ENCODE assay signal across 1 cellular context in the genomic region with DNA sequence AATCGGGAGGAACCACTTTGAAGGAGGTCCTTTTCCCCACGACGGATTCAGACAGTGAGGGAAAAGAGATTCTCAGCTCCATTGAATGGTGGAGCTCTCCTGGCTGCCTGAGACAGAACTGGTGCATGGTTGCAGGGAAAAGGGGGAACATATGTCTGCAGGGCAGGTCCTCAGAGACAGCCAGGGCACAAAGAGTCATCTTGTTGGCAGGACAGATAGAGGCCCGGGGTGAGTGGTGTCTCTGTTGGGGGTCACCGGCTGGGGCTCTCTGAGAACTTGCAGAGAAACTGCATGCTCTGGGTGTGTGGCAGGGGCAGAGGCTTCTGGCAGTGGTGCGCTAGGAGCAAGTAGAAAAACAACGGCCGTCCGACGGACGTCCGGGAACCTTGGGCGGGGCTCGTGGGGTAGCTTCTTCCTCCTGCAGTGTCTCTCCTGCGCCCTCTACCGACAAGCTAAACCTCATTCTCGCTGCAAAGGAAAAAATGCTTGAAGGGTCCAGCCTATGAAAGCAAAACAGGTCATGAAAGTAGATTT.
A peak's percentile ranks its signal among the peaks of the same experiment; 100 is the strongest.
TF ChIP-seq lines count a peak whose summit lies in the region.

No MANE protein-coding gene starts in this region.

TF ChIP-seq in HepG2, 621 proteins besides CTCF, POLR2A, EP300 and RAD21 (continued from another document and continues in another):
- TF ChIP-seq, protein P1, sequence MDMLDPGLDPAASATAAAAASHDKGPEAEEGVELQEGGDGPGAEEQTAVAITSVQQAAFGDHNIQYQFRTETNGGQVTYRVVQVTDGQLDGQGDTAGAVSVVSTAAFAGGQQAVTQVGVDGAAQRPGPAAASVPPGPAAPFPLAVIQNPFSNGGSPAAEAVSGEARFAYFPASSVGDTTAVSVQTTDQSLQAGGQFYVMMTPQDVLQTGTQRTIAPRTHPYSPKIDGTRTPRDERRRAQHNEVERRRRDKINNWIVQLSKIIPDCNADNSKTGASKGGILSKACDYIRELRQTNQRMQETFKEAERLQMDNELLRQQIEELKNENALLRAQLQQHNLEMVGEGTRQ (IDR thresholded peaks at IDR 0.05; ENCODE audit: low read depth, low read length) = no peak
- TF ChIP-seq, protein P1 (CRISPR knock-in tag; IDR thresholded peaks at IDR 0.05; ENCODE audit: borderline replicate concordance) = no peak
- TF ChIP-seq ZBTB38 (CRISPR knock-in tag; IDR thresholded peaks at IDR 0.05) (peak; percentile 16; the same call in 1 of the 2 replicates), ZNF350 (CRISPR knock-in tag; IDR thresholded peaks at IDR 0.05; ENCODE audit: borderline replicate concordance, low read depth) (peak; percentile 40; the same call in 1 of the 2 replicates), SP140L (CRISPR knock-in tag; IDR thresholded peaks at IDR 0.05; ENCODE audit: borderline replicate concordance) (peak; percentile 90; the same call in 1 of the 2 replicates), NFIC (IDR thresholded peaks at IDR 0.05; ENCODE audit: low read length) (peak; percentile 13; the same call in 1 of the 2 replicates), PHF8 (CRISPR knock-in tag; IDR thresholded peaks at IDR 0.05) (peak; percentile 52; the same call in 1 of the 2 replicates), ZNF468 (CRISPR knock-in tag; IDR thresholded peaks at IDR 0.05) (no peak), NR2F6 (IDR thresholded peaks at IDR 0.05) (no peak), NR2F6 (CRISPR knock-in tag; IDR thresholded peaks at IDR 0.05) (0 out of 2 replicates have a peak, but pooled peaks have one; percentile 6), ZNF746 (CRISPR knock-in tag; IDR thresholded peaks at IDR 0.05) (0 out of 2 replicates have a peak, but pooled peaks have one; percentile 39), ZNF430 (CRISPR knock-in tag; IDR thresholded peaks at IDR 0.05) (no peak), BRD4 (CRISPR knock-in tag; IDR thresholded peaks at IDR 0.05) (0 out of 2 replicates have a peak, but pooled peaks have one; percentile 60), ZNF629 (CRISPR knock-in tag; conservative IDR thresholded peaks at IDR 0.05) (0 out of 2 replicates have a peak, but pooled peaks have one; percentile 15), NFKBIZ (CRISPR knock-in tag; IDR thresholded peaks at IDR 0.05) (0 out of 2 replicates have a peak, but pooled peaks have one; percentile 36), ZFP36L1 (CRISPR knock-in tag; IDR thresholded peaks at IDR 0.05) (peak; percentile 41; the same call in 1 of the 2 replicates), MIER2 (CRISPR knock-in tag; IDR thresholded peaks at IDR 0.05) (0 out of 2 replicates have a peak, but pooled peaks have one; percentile 23), SP2 (CRISPR knock-in tag; IDR thresholded peaks at IDR 0.05) (0 out of 2 replicates have a peak, but pooled peaks have one; percentile 31), ZNF331 (CRISPR knock-in tag; IDR thresholded peaks at IDR 0.05) (peak; percentile 68), SMC3 (IDR thresholded peaks at IDR 0.05; ENCODE audit: low read length) (peak; percentile 80), ESRRA (CRISPR knock-in tag; IDR thresholded peaks at IDR 0.05; ENCODE audit: low read depth) (no peak), ZNF333 (CRISPR knock-in tag; IDR thresholded peaks at IDR 0.05; ENCODE audit: borderline replicate concordance) (peak; percentile 60; the same call in 1 of the 2 replicates), ATM (IDR thresholded peaks at IDR 0.05; ENCODE audit: borderline replicate concordance) (no peak), RXRA (CRISPR knock-in tag; IDR thresholded peaks at IDR 0.05) (peak; percentile 33; the same call in 1 of the 2 replicates), KMT2B (CRISPR knock-in tag; IDR thresholded peaks at IDR 0.05) (0 out of 2 replicates have a peak, but pooled peaks have one; percentile 34), ZNF777 (CRISPR knock-in tag; IDR thresholded peaks at IDR 0.05) (peak; percentile 85), ZFY (CRISPR knock-in tag; IDR thresholded peaks at IDR 0.05) (peak; percentile 34; the same call in 1 of the 2 replicates), TOPORS (CRISPR knock-in tag; IDR thresholded peaks at IDR 0.05) (0 out of 2 replicates have a peak, but pooled peaks have one; percentile 37), POLR2G (IDR thresholded peaks at IDR 0.05; ENCODE audit: low read depth, low read length) (0 out of 2 replicates have a peak, but pooled peaks have one; percentile 42), NFKB2 (CRISPR knock-in tag; IDR thresholded peaks at IDR 0.05; ENCODE audit: borderline replicate concordance) (peak; percentile 58; the same call in 1 of the 2 replicates), WIZ (CRISPR knock-in tag; IDR thresholded peaks at IDR 0.05) (peak; percentile 69; the same call in 1 of the 2 replicates), ZNF124 (CRISPR knock-in tag; IDR thresholded peaks at IDR 0.05) (peak; percentile 68; the same call in 1 of the 2 replicates), ZNF143 (CRISPR knock-in tag; IDR thresholded peaks at IDR 0.05) (0 out of 2 replicates have a peak, but pooled peaks have one; percentile 29), HNRNPLL (IDR thresholded peaks at IDR 0.05; ENCODE audit: low read depth, low read length, poor library complexity, severe bottlenecking) (no peak), KDM2A (CRISPR knock-in tag; IDR thresholded peaks at IDR 0.05; ENCODE audit: borderline replicate concordance, low read depth) (peak; percentile 75), ZNF224 (CRISPR knock-in tag; IDR thresholded peaks at IDR 0.05) (no peak), MIER3 (CRISPR knock-in tag; IDR thresholded peaks at IDR 0.05; ENCODE audit: borderline replicate concordance) (0 out of 2 replicates have a peak, but pooled peaks have one; percentile 20)
- TF ChIP-seq, protein P2, sequence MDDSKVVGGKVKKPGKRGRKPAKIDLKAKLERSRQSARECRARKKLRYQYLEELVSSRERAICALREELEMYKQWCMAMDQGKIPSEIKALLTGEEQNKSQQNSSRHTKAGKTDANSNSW (CRISPR knock-in tag; IDR thresholded peaks at IDR 0.05; ENCODE audit: borderline replicate concordance) = no peak
- TF ChIP-seq, protein P3, sequence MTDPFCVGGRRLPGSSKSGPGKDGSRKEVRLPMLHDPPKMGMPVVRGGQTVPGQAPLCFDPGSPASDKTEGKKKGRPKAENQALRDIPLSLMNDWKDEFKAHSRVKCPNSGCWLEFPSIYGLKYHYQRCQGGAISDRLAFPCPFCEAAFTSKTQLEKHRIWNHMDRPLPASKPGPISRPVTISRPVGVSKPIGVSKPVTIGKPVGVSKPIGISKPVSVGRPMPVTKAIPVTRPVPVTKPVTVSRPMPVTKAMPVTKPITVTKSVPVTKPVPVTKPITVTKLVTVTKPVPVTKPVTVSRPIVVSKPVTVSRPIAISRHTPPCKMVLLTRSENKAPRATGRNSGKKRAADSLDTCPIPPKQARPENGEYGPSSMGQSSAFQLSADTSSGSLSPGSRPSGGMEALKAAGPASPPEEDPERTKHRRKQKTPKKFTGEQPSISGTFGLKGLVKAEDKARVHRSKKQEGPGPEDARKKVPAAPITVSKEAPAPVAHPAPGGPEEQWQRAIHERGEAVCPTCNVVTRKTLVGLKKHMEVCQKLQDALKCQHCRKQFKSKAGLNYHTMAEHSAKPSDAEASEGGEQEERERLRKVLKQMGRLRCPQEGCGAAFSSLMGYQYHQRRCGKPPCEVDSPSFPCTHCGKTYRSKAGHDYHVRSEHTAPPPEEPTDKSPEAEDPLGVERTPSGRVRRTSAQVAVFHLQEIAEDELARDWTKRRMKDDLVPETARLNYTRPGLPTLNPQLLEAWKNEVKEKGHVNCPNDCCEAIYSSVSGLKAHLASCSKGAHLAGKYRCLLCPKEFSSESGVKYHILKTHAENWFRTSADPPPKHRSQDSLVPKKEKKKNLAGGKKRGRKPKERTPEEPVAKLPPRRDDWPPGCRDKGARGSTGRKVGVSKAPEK (CRISPR knock-in tag; IDR thresholded peaks at IDR 0.05; ENCODE audit: borderline replicate concordance) = 0 out of 2 replicates have a peak, but pooled peaks have one; percentile 36
- TF ChIP-seq, protein P4, sequence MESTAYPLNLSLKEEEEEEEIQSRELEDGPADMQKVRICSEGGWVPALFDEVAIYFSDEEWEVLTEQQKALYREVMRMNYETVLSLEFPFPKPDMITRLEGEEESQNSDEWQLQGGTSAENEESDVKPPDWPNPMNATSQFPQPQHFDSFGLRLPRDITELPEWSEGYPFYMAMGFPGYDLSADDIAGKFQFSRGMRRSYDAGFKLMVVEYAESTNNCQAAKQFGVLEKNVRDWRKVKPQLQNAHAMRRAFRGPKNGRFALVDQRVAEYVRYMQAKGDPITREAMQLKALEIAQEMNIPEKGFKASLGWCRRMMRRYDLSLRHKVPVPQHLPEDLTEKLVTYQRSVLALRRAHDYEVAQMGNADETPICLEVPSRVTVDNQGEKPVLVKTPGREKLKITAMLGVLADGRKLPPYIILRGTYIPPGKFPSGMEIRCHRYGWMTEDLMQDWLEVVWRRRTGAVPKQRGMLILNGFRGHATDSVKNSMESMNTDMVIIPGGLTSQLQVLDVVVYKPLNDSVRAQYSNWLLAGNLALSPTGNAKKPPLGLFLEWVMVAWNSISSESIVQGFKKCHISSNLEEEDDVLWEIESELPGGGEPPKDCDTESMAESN (CRISPR knock-in tag; conservative IDR thresholded peaks at IDR 0.05) = peak; percentile 57; the same call in 1 of the 2 replicates
- TF ChIP-seq, protein P5, sequence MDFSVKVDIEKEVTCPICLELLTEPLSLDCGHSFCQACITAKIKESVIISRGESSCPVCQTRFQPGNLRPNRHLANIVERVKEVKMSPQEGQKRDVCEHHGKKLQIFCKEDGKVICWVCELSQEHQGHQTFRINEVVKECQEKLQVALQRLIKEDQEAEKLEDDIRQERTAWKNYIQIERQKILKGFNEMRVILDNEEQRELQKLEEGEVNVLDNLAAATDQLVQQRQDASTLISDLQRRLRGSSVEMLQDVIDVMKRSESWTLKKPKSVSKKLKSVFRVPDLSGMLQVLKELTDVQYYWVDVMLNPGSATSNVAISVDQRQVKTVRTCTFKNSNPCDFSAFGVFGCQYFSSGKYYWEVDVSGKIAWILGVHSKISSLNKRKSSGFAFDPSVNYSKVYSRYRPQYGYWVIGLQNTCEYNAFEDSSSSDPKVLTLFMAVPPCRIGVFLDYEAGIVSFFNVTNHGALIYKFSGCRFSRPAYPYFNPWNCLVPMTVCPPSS (IDR thresholded peaks at IDR 0.05) = no peak
- TF ChIP-seq, protein P6, sequence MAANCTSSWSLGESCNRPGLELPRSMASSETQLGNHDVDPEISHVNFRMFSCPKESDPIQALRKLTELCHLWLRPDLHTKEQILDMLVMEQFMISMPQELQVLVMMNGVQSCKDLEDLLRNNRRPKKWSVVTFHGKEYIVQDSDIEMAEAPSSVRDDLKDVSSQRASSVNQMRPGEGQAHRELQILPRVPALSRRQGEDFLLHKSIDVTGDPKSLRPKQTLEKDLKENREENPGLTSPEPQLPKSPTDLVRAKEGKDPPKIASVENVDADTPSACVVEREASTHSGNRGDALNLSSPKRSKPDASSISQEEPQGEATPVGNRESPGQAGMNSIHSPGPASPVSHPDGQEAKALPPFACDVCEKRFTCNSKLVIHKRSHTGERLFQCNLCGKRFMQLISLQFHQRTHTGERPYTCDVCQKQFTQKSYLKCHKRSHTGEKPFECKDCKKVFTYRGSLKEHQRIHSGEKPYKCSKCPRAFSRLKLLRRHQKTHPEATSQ (CRISPR knock-in tag; IDR thresholded peaks at IDR 0.05; ENCODE audit: borderline replicate concordance) = no peak
- TF ChIP-seq, protein P7, sequence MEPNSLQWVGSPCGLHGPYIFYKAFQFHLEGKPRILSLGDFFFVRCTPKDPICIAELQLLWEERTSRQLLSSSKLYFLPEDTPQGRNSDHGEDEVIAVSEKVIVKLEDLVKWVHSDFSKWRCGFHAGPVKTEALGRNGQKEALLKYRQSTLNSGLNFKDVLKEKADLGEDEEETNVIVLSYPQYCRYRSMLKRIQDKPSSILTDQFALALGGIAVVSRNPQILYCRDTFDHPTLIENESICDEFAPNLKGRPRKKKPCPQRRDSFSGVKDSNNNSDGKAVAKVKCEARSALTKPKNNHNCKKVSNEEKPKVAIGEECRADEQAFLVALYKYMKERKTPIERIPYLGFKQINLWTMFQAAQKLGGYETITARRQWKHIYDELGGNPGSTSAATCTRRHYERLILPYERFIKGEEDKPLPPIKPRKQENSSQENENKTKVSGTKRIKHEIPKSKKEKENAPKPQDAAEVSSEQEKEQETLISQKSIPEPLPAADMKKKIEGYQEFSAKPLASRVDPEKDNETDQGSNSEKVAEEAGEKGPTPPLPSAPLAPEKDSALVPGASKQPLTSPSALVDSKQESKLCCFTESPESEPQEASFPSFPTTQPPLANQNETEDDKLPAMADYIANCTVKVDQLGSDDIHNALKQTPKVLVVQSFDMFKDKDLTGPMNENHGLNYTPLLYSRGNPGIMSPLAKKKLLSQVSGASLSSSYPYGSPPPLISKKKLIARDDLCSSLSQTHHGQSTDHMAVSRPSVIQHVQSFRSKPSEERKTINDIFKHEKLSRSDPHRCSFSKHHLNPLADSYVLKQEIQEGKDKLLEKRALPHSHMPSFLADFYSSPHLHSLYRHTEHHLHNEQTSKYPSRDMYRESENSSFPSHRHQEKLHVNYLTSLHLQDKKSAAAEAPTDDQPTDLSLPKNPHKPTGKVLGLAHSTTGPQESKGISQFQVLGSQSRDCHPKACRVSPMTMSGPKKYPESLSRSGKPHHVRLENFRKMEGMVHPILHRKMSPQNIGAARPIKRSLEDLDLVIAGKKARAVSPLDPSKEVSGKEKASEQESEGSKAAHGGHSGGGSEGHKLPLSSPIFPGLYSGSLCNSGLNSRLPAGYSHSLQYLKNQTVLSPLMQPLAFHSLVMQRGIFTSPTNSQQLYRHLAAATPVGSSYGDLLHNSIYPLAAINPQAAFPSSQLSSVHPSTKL (CRISPR knock-in tag; IDR thresholded peaks at IDR 0.05) = peak; percentile 55; the same call in 1 of the 2 replicates
- TF ChIP-seq, protein P8, sequence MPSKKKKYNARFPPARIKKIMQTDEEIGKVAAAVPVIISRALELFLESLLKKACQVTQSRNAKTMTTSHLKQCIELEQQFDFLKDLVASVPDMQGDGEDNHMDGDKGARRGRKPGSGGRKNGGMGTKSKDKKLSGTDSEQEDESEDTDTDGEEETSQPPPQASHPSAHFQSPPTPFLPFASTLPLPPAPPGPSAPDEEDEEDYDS (CRISPR knock-in tag; IDR thresholded peaks at IDR 0.05) = peak; percentile 27; the same call in 1 of the 2 replicates
